ENCODE assay signal across 15 cellular contexts in genomic region chr1:164587617-164588367, GRCh38. TPM values are rescaled to one million over a fixed set of nuclear protein-coding genes. Genes with fewer than 3 reads are reported as not detected.
DNase-seq lines count a peak whose midpoint lies in the region; ATAC-seq and TF ChIP-seq lines count a peak whose summit lies in the region.
"Had no signal": no experiment of that assay in that cellular context is flagged by ENCODE, and none has a peak within 500 bp of the region (broad histone marks: within the 10 kb centered on the region; RNA-seq: fewer than 3 reads in every experiment).

No MANE protein-coding gene starts in this region.

- H3K27me3 ChIP-seq in right cardiac atrium (ENCODE audit: control insufficient read depth, insufficient read depth) (no peaks in the 10 kb centered on the region), stomach (no peaks in the 10 kb centered on the region)
- H3K27me3 ChIP-seq: colonic mucosa had no signal

- TF ChIP-seq EP300 in stomach (IDR thresholded peaks at IDR 0.05) = no peak

- H3K36me3 ChIP-seq in stomach = peaks cover 0 to 8% (median 6%) of the 10 kb centered on the region in 4 donors
- H3K36me3 ChIP-seq: colonic mucosa had no signal

- no peak for TF ChIP-seq CTCF in stomach (IDR thresholded peaks at IDR 0.05)

- H3K9me3 ChIP-seq in right cardiac atrium (ENCODE audit: control insufficient read depth, low read length) = no peaks in the 10 kb centered on the region
- no peaks in the 10 kb centered on the region for H3K9me3 ChIP-seq in stomach
- H3K9me3 ChIP-seq: colonic mucosa had no signal

- H3K4me3 ChIP-seq in right cardiac atrium (ENCODE audit: low read length) (no peak overlapping the region), stomach (no peak overlapping the region)
- H3K4me3 ChIP-seq: colonic mucosa, PC-9 had no signal

- intact Hi-C loops in right cardiac atrium (cut with DNase I) (no loop called here), stomach (cut with DNase I; ENCODE audit: low total_unique reads) (no loop called here)

- WGBS in right cardiac atrium = 70% methylated on average over 10 of the region's 10 CpGs
- WGBS in stomach, 5 donors = 55 to 66% (median 63%) methylated on average over 10 of the region's 10 CpGs

- DNase-seq in DMS 273 (lab: John Stamatoyannopoulos, UW; ENCODE audit: unreplicated experiment) = peak; percentile 40
- DNase-seq in DMS 273 treated with DMSO at 0.1 percent for 48 hours (lab: John Stamatoyannopoulos, UW) = no peak
- peak; percentile 81 for DNase-seq in NCI-H69 (lab: John Stamatoyannopoulos, UW)
- DNase-seq in right cardiac atrium = no peak
- DNase-seq in stomach = no peak
- DNase-seq in amygdala (lab: John Stamatoyannopoulos, UW) = no peak
- DNase-seq in CD1c-positive myeloid dendritic cell (ENCODE audit: extremely low spot score) = no peak
- no peak for DNase-seq in cerebellar nuclear complex (lab: John Stamatoyannopoulos, UW)
- DNase-seq: activated B cell treated with CpG ODN at 0.5 μM for 24 hours; Kasumi-1; PC-9; stimulated activated CD4-positive, alpha-beta T cell treated with anti-CD3 and anti-CD28 coated beads, Interleukin-12 subunit alpha, Interleukin-12 subunit beta, amount 100 ng/mL, for 4 hours had no signal

- peak overlapping the region; percentile 64 for H3K27ac ChIP-seq in right cardiac atrium (ENCODE audit: low read length)
- peak overlapping the region in 4 of 5 donors; percentile 74 to 86 (median 82) for H3K27ac ChIP-seq in stomach
- H3K27ac ChIP-seq: 22Rv1, PC-9 had no signal

- H3K4me1 ChIP-seq in right cardiac atrium (ENCODE audit: control insufficient read depth, insufficient read depth, low read length) (peaks cover 19% of the 10 kb centered on the region), stomach (peaks cover 24 to 85% (median 53%) of the 10 kb centered on the region in 4 donors)

- no peak for TF ChIP-seq POLR2A in stomach (IDR thresholded peaks at IDR 0.05)

- no peak for ATAC-seq in right cardiac atrium
- ATAC-seq: stimulated activated memory B cell treated with anti-CD40 and anti-IgM and Interleukin-4, amounts not matched to agents 10 μg/mL and 1 μg/mL and 100 μg/mL, for 72 hours had no signal

RNA-seq across cellular contexts. Expression of gene PBX1, which starts 28.8 kb away (rescaled TPM):
- 10 to 100 TPM; 75.7 to 81.6 (median 77.8) TPM for total RNA-seq in right cardiac atrium
- 19.8 TPM for polyA plus RNA-seq in right cardiac atrium
- total RNA-seq in stomach = 100 to 1,000 TPM in 1 of 5 donors, 10 to 100 TPM in 4; 11.6 to 113 (median 31.0) TPM
- 10 to 100 TPM; 11.0 to 15.6 (median 12.3) TPM for polyA plus RNA-seq in stomach
- total RNA-seq: activated B cell treated with CpG ODN at 0.5 μM for 24 hours had no signal

Comparison
In these comparisons a context has a peak if more than half of its experiments do, and no peak if none do; other contexts are left out.
1. DNase-seq: peak in DMS 273 (single experiment) and NCI-H69 (single experiment); none in DMS 273 treated with DMSO at 0.1 percent for 48 hours (single experiment), right cardiac atrium (0 of 3), stomach (single experiment), amygdala (0 of 56), CD1c-positive myeloid dendritic cell (single experiment) and cerebellar nuclear complex (0 of 2).